ENCODE assay signal across 1 cellular context in the genomic region with DNA sequence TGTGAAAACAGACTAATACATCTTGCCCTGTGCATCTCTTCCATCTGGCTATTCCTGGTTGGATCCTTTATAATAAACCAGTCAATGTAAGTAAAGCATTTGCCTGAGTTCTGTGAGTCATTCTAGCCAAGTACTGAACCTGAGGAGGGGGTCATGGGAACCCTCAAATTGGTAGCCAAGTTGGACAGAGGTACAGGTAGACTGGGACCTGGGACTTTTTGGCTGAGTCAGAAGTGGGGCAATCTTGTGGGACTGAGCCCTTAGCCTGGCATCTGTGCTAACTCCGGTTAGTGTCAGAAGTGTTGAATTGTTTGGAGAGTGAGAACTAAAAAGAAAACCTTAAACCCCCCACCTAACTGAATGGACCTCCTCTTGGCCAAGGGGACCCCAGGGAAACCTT.
TF ChIP-seq lines count a peak whose summit lies in the region.

No MANE protein-coding gene starts in this region.

TF ChIP-seq in H1, 55 proteins besides CTCF, POLR2A, EP300 and RAD21:
- TF ChIP-seq CHD1 (IDR thresholded peaks at IDR 0.05; ENCODE audit: low read depth, low read length) = no peak
- TF ChIP-seq KDM1A (IDR thresholded peaks at IDR 0.05; ENCODE audit: borderline replicate concordance, low read length) = no peak
- TF ChIP-seq ZNF274 (IDR thresholded peaks at IDR 0.05; ENCODE audit: borderline replicate concordance, extremely low read depth, low read length) = no peak
- TF ChIP-seq EGR1 (IDR thresholded peaks at IDR 0.05; ENCODE audit: borderline replicate concordance, low read depth, low read length) = no peak
- no peak for TF ChIP-seq BRCA1 (IDR thresholded peaks at IDR 0.05; ENCODE audit: low read depth, low read length)
- no peak for TF ChIP-seq SP2 (IDR thresholded peaks at IDR 0.05; ENCODE audit: low read length)
- TF ChIP-seq, protein P1, sequence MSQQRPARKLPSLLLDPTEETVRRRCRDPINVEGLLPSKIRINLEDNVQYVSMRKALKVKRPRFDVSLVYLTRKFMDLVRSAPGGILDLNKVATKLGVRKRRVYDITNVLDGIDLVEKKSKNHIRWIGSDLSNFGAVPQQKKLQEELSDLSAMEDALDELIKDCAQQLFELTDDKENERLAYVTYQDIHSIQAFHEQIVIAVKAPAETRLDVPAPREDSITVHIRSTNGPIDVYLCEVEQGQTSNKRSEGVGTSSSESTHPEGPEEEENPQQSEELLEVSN (IDR thresholded peaks at IDR 0.05) = no peak
- no peak for TF ChIP-seq SUZ12 (IDR thresholded peaks at IDR 0.05; ENCODE audit: low read length)
- TF ChIP-seq YY1 (IDR thresholded peaks at IDR 0.05; ENCODE audit: low read depth, low read length) = no peak
- no peak for TF ChIP-seq NRF1 (IDR thresholded peaks at IDR 0.05; ENCODE audit: low read depth, low read length)
- no peak for TF ChIP-seq TCF12 (IDR thresholded peaks at IDR 0.05; ENCODE audit: low read depth, low read length)
- TF ChIP-seq GABPA (IDR thresholded peaks at IDR 0.05; ENCODE audit: borderline replicate concordance, insufficient read depth, low read length) = no peak
- TF ChIP-seq, protein P2, sequence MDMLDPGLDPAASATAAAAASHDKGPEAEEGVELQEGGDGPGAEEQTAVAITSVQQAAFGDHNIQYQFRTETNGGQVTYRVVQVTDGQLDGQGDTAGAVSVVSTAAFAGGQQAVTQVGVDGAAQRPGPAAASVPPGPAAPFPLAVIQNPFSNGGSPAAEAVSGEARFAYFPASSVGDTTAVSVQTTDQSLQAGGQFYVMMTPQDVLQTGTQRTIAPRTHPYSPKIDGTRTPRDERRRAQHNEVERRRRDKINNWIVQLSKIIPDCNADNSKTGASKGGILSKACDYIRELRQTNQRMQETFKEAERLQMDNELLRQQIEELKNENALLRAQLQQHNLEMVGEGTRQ (IDR thresholded peaks at IDR 0.05; ENCODE audit: low read length) = no peak
- no peak for TF ChIP-seq FOSL1 (IDR thresholded peaks at IDR 0.05; ENCODE audit: insufficient read depth, low read depth, low read length)
- no peak for TF ChIP-seq CBX8 (IDR thresholded peaks at IDR 0.05; ENCODE audit: borderline replicate concordance, low read depth, low read length)
- no peak for TF ChIP-seq TBP (IDR thresholded peaks at IDR 0.05; ENCODE audit: low read depth, low read length)
- TF ChIP-seq KDM4A (IDR thresholded peaks at IDR 0.05; ENCODE audit: low read depth, low read length, severe bottlenecking) = no peak
